In genomic region chr16:18789850-18790706, GRCh38 we compare ENCODE assay signal across 8 cellular contexts. TPM values are rescaled to one million over a fixed set of nuclear protein-coding genes. Genes with fewer than 3 reads are reported as not detected.
A peak's percentile ranks its signal among the peaks of the same experiment; 100 is the strongest.
DNase-seq lines count a peak whose midpoint lies in the region; TF ChIP-seq lines count a peak whose summit lies in the region.

RPS15A (minus strand) TSS chr16:18790334; CDS start chr16:18789113, 1,221 bp downstream.

- TF ChIP-seq EP300 in neural cell (conservative IDR thresholded peaks at IDR 0.05; ENCODE audit: poor library complexity, severe bottlenecking), result peak; percentile 55
- TF ChIP-seq EP300 in stomach (IDR thresholded peaks at IDR 0.05), result no peak

- TF ChIP-seq POLR2A in stomach (IDR thresholded peaks at IDR 0.05), result peak in 2 of 4 donors; percentile 51 to 72

- H3K27ac ChIP-seq in MM.1S (ENCODE audit: low read length) (peak within 1 kb of the TSS; percentile 72; the same call in 1 of the 2 replicates), neural cell (ENCODE audit: low read length) (peak within 1 kb of the TSS; percentile 78), stomach (peak within 1 kb of the TSS; percentile 86 to 92 (median 89))

- no peaks in the 10 kb centered on the region for H3K27me3 ChIP-seq in HAP-1 (ENCODE audit: low read depth)
- H3K27me3 ChIP-seq in MM.1S (replicated peaks; ENCODE audit: insufficient read depth, low read length), result no peaks in the 10 kb centered on the region
- no peaks in the 10 kb centered on the region for H3K27me3 ChIP-seq in neural cell (ENCODE audit: insufficient read depth, low read depth, low read length)
- no peaks in the 10 kb centered on the region for H3K27me3 ChIP-seq in stomach

- peak within 1 kb of the TSS; percentile 72 for H2AFZ ChIP-seq in MM.1S (ENCODE audit: low read length)
- peak within 1 kb of the TSS; percentile 59 for H2AFZ ChIP-seq in neural cell (ENCODE audit: low read depth, low read length)

- TF ChIP-seq CTCF in MM.1S (IDR thresholded peaks at IDR 0.05; ENCODE audit: low read length), result no peak
- peak; percentile 11 for TF ChIP-seq CTCF in neural cell (IDR thresholded peaks at IDR 0.05; ENCODE audit: poor library complexity, severe bottlenecking)
- TF ChIP-seq CTCF in stomach (IDR thresholded peaks at IDR 0.05), result no peak

- H3K4me3 ChIP-seq in HAP-1 (peak within 1 kb of the TSS; percentile 95), MM.1S (ENCODE audit: low read length) (peak within 1 kb of the TSS; percentile 97), neural cell (ENCODE audit: low read length) (peak within 1 kb of the TSS; percentile 79), stomach (peak within 1 kb of the TSS; percentile 92 to 100 (median 97))

- in situ Hi-C loops in HAP-1 (cut with MboI; ENCODE audit: low sequenced_read_pairs), result no loop called here

- intact Hi-C loops in stomach (cut with DNase I; ENCODE audit: low total_unique reads), result no loop called here

- WGBS in stomach, 5 donors, result 1 to 4% (median 3%) methylated on average over 50 to 60 of the region's 60 CpGs

- H3K9me3 ChIP-seq in ES-I3 (ENCODE audit: control insufficient read depth, insufficient read depth, low read length), result no peaks in the 10 kb centered on the region
- H3K9me3 ChIP-seq in HAP-1, result no peaks in the 10 kb centered on the region; the same call in 1 of the 2 replicates
- H3K9me3 ChIP-seq in MM.1S (replicated peaks; ENCODE audit: insufficient read depth, low read length), result no peaks in the 10 kb centered on the region
- H3K9me3 ChIP-seq in neural cell (ENCODE audit: low read length), result no peaks in the 10 kb centered on the region
- no peaks in the 10 kb centered on the region for H3K9me3 ChIP-seq in stomach

- H3K9me2 ChIP-seq in MM.1S (replicated peaks; ENCODE audit: insufficient read depth, low read length) (no peaks in the 10 kb centered on the region), neural cell (ENCODE audit: insufficient read depth, low read length) (no peaks in the 10 kb centered on the region)

- peak; percentile 97 for DNase-seq in HAP-1 (ENCODE audit: low spot score in 2 of 2)
- DNase-seq in MM.1S, result peak; percentile 98
- DNase-seq in SIG-M5 (lab: John Stamatoyannopoulos, UW), result peak; percentile 75
- peak; percentile 40 for DNase-seq in activated gamma-delta T cell (lab: John Stamatoyannopoulos, UW)
- DNase-seq in fibroblast of the conjunctiva (ENCODE audit: low read depth), result peak; percentile 96
- peak; percentile 94 for DNase-seq in stomach

- peaks cover 51% of the 10 kb centered on the region for H3K79me2 ChIP-seq in MM.1S (ENCODE audit: low read length)
- peaks cover 47% of the 10 kb centered on the region for H3K79me2 ChIP-seq in neural cell (replicated peaks; ENCODE audit: insufficient read depth, low read length)

- H3K36me3 ChIP-seq in ES-I3 (ENCODE audit: insufficient read depth, low read length) (peaks cover 54% of the 10 kb centered on the region), HAP-1 (replicated peaks) (peaks cover 89% of the 10 kb centered on the region), MM.1S (replicated peaks; ENCODE audit: insufficient read depth, low read length) (peaks cover 42% of the 10 kb centered on the region), neural cell (ENCODE audit: insufficient read depth, low read length) (peaks cover 4% of the 10 kb centered on the region), stomach (peaks cover 57 to 77% (median 74%) of the 10 kb centered on the region in 4 donors)

- H3F3A ChIP-seq in MM.1S (ENCODE audit: insufficient read depth, low read length) (peaks cover 53% of the 10 kb centered on the region), neural cell (ENCODE audit: insufficient read depth, low read length, poor library complexity, severe bottlenecking) (no peaks in the 10 kb centered on the region)

- peaks cover 41% of the 10 kb centered on the region for H4K20me1 ChIP-seq in MM.1S (ENCODE audit: insufficient read depth, low read length)
- peaks cover 15% of the 10 kb centered on the region for H4K20me1 ChIP-seq in neural cell (ENCODE audit: insufficient read depth)

- peak within 1 kb of the TSS; percentile 95 for H3K4me2 ChIP-seq in MM.1S (ENCODE audit: low read depth, low read length)
- peak within 1 kb of the TSS; percentile 90 for H3K4me2 ChIP-seq in neural cell (ENCODE audit: low read length)

- H3K4me1 ChIP-seq in ES-I3 (ENCODE audit: insufficient read depth, low read length) (peaks cover 18% of the 10 kb centered on the region; the same call in 1 of the 2 replicates), HAP-1 (peaks cover 27% of the 10 kb centered on the region), MM.1S (ENCODE audit: low read length) (peaks cover 28% of the 10 kb centered on the region), stomach (peaks cover 41 to 74% (median 49%) of the 10 kb centered on the region in 4 donors)

- peak; percentile 25 for TF ChIP-seq RAD21 in neural cell (conservative IDR thresholded peaks at IDR 0.05)

- H3K9ac ChIP-seq in ES-I3 (ENCODE audit: low read depth, low read length) (peak within 1 kb of the TSS; percentile 90), MM.1S (ENCODE audit: low read length) (peak within 1 kb of the TSS; percentile 97), neural cell (ENCODE audit: low read length) (peak within 1 kb of the TSS; percentile 85)

TF ChIP-seq in neural cell, 6 proteins besides CTCF, POLR2A, EP300 and RAD21:
- peak; percentile 99 for TF ChIP-seq REST (IDR thresholded peaks at IDR 0.05; ENCODE audit: borderline replicate concordance)
- TF ChIP-seq TAF1 (IDR thresholded peaks at IDR 0.05; ENCODE audit: low read depth), result peak; percentile 99
- TF ChIP-seq EZH2 (IDR thresholded peaks at IDR 0.05; ENCODE audit: borderline replicate concordance, insufficient read depth, low read length, poor library complexity, severe bottlenecking), result no peak
- TF ChIP-seq POLR2AphosphoS5 (IDR thresholded peaks at IDR 0.05), result peak; percentile 97
- TF ChIP-seq MXI1 (conservative IDR thresholded peaks at IDR 0.05; ENCODE audit: poor library complexity, severe bottlenecking), result peak; percentile 91
- peak; percentile 19 for TF ChIP-seq SMC3 (conservative IDR thresholded peaks at IDR 0.05; ENCODE audit: poor library complexity)

RNA-seq across cellular contexts. Expression of gene RPS15A, which starts in this region (rescaled TPM):
- 3,271 and 3,296 TPM in 2 replicates for polyA plus RNA-seq in neural cell
- polyA minus RNA-seq in neural cell, result 786 and 1,100 TPM in 2 replicates
- 1,000 to 10,000 TPM in 3 of 5 donors, 100 to 1,000 TPM in 1, 10 to 100 TPM in 1; 72.4 to 1,820 (median 1,326) TPM for total RNA-seq in stomach
- polyA plus RNA-seq in stomach, result 1,000 to 10,000 TPM; 3,436 to 5,215 (median 5,144) TPM

Comparison
In these comparisons a context has a peak if more than half of its experiments do, and no peak if none do; other contexts are left out.
1. Peak in every context shown above with its lines: DNase-seq, H3K4me3 ChIP-seq and H3K27ac ChIP-seq.
2. DNase-seq: peak in every context shown above with its lines; median percentile 98 in MM.1S; 97 in HAP-1; 96 in fibroblast of the conjunctiva; 94 in stomach; 75 in SIG-M5; 40 in activated gamma-delta T cell.